ENCODE assay signal across 28 cellular contexts in the genomic region with DNA sequence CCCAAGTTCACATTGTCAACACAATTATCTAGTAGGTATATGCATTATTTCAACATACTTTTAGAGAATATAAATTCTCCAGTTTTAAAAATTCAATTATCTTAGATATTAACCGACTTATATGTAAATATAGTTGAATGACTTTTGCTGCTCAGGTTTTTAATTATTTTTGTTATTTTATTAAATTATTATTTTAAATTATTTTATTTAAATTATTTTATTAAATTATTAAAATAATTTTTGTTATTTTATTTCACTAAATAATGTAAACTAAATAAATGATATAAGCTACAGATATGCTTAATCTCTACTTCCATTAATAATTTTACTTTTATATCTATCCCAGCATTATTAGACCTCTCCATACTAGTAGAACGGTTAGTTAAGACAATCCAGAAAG.
"Had no signal": no experiment of that assay in that cellular context is flagged by ENCODE, and none has a peak within 500 bp of the region (broad histone marks: within the 10 kb centered on the region; RNA-seq: fewer than 3 reads in every experiment).

No MANE protein-coding gene starts in this region.

- H3K27ac Mint-ChIP-seq: mesothelial cell of epicardium; naive B cell; natural killer cell; stimulated activated effector memory CD8-positive, alpha-beta T cell treated with anti-CD3 and anti-CD28 coated beads, Interleukin-12 subunit alpha, Interleukin-12 subunit beta, amount 100 ng/mL, for 72 hours; stimulated activated naive CD8-positive, alpha-beta T cell treated with anti-CD3 and anti-CD28 coated beads, Interleukin-15, Interleukin-2, amounts not matched to agents 100 ng/mL and 50 ng/mL, for 24 hours had no signal

- FAIRE-seq: keratinocyte, urothelium cell line had no signal

- H3K9me3 ChIP-seq: left lung, lower lobe of right lung, ovary, prostate gland, spleen, suprapubic skin, thoracic aorta, tibial artery, upper lobe of right lung had no signal

- H3K27me3 ChIP-seq: left lung, ovary, spleen, suprapubic skin, tibial artery, upper lobe of right lung had no signal

- H3K36me3 ChIP-seq: left lung, lower lobe of right lung, ovary, prostate gland, spleen, suprapubic skin, thoracic aorta, tibial artery, upper lobe of right lung had no signal

- H3K4me3 Mint-ChIP-seq: mesothelial cell of epicardium; naive B cell; natural killer cell; stimulated activated effector memory CD8-positive, alpha-beta T cell treated with anti-CD3 and anti-CD28 coated beads, Interleukin-12 subunit alpha, Interleukin-12 subunit beta, amount 100 ng/mL, for 72 hours; stimulated activated naive CD8-positive, alpha-beta T cell treated with anti-CD3 and anti-CD28 coated beads, Interleukin-15, Interleukin-2, amounts not matched to agents 100 ng/mL and 50 ng/mL, for 24 hours had no signal

- H3K9me3 Mint-ChIP-seq: naive B cell; stimulated activated naive CD8-positive, alpha-beta T cell treated with anti-CD3 and anti-CD28 coated beads, Interleukin-15, Interleukin-2, amounts not matched to agents 100 ng/mL and 50 ng/mL, for 24 hours had no signal

- H3K27ac ChIP-seq: left lung, lower lobe of right lung, ovary, prostate gland, skin epidermis, spleen, suprapubic skin, thoracic aorta, tibial artery, upper lobe of right lung had no signal

- ATAC-seq: left colon; left lung; lower lobe of right lung; natural killer cell; right cardiac atrium; sciatic nerve; stimulated activated effector memory CD8-positive, alpha-beta T cell treated with anti-CD3 and anti-CD28 coated beads, Interleukin-12 subunit alpha, Interleukin-12 subunit beta, amount 100 ng/mL, for 72 hours; upper lobe of right lung had no signal

- H3K4me1 Mint-ChIP-seq: naive B cell; natural killer cell; stimulated activated effector memory CD8-positive, alpha-beta T cell treated with anti-CD3 and anti-CD28 coated beads, Interleukin-12 subunit alpha, Interleukin-12 subunit beta, amount 100 ng/mL, for 72 hours had no signal

- H3K4me1 ChIP-seq: left lung, lower lobe of right lung, prostate gland, spleen, suprapubic skin, tibial artery, upper lobe of right lung had no signal

- DNase-seq: hippocampal formation; left colon; left lung; lower lobe of right lung; mammary epithelial cell; mesenchymal stem cell; naive B cell; natural killer cell; ovary; posterior cingulate gyrus; retina; right cardiac atrium; spleen; stimulated activated CD4-positive, alpha-beta T cell treated with anti-CD3 and anti-CD28 coated beads, Interleukin-4, amount 100 ng/mL, for 24 hours; stimulated activated naive CD4-positive, alpha-beta T cell; tibial artery; trophoblast cell; upper lobe of right lung had no signal

- H3K27me3 Mint-ChIP-seq: naive B cell; stimulated activated naive CD8-positive, alpha-beta T cell treated with anti-CD3 and anti-CD28 coated beads, Interleukin-15, Interleukin-2, amounts not matched to agents 100 ng/mL and 50 ng/mL, for 24 hours had no signal

- H3K36me3 Mint-ChIP-seq: mesothelial cell of epicardium; naive B cell; natural killer cell; stimulated activated effector memory CD8-positive, alpha-beta T cell treated with anti-CD3 and anti-CD28 coated beads, Interleukin-12 subunit alpha, Interleukin-12 subunit beta, amount 100 ng/mL, for 72 hours had no signal

- H3K4me3 ChIP-seq: left lung, lower lobe of right lung, ovary, prostate gland, skin epidermis, spleen, suprapubic skin, thoracic aorta, tibial artery, upper lobe of right lung had no signal
